In genomic region chr19:12721656-12722565, GRCh38 we compare ENCODE assay signal across 8 cellular contexts. TPM values are rescaled to one million over a fixed set of nuclear protein-coding genes. Genes with fewer than 3 reads are reported as not detected.
A peak's percentile ranks its signal among the peaks of the same experiment; 100 is the strongest.
DNase-seq lines count a peak whose midpoint lies in the region; ATAC-seq, FAIRE-seq and TF ChIP-seq lines count a peak whose summit lies in the region.

No MANE protein-coding gene starts in this region.

- peak overlapping the region; percentile 90 for H3K4me2 ChIP-seq in HepG2 (ENCODE audit: low read depth, low read length)

- TF ChIP-seq RAD21 in HepG2 (CRISPR knock-in tag; IDR thresholded peaks at IDR 0.05), result no peak

- ATAC-seq in HepG2 (peak; percentile 67), GM19455 (IDR thresholded peaks at IDR 0.05; ENCODE audit: unreplicated experiment) (no peak)

- no peak for FAIRE-seq in HepG2 (lab: Jason Lieb, UNC)

- no peak for TF ChIP-seq CTCF in HepG2 (CRISPR knock-in tag; IDR thresholded peaks at IDR 0.05)

- peak overlapping the region; percentile 87 for H3K9ac ChIP-seq in HepG2 (ENCODE audit: insufficient read depth, low read depth, low read length)

- peaks cover 45% of the 10 kb centered on the region for H3K36me3 Mint-ChIP-seq in dendritic cell treated with granulocyte-macrophage colony-stimulating factor and Interleukin-4, amounts not matched to agents 40 ng/mL and 50 ng/mL, for 4 days (ENCODE audit: low read depth)

- H3K27ac Mint-ChIP-seq in dendritic cell treated with granulocyte-macrophage colony-stimulating factor and Interleukin-4, amounts not matched to agents 40 ng/mL and 50 ng/mL, for 4 days, result peak overlapping the region; percentile 83

- in situ Hi-C loops in G401 (cut with HindIII; ENCODE audit: low sequenced_read_pairs), result no loop called here
- in situ Hi-C loops in HepG2 (cut with HindIII; ENCODE audit: extremely low pct_ligation_motif_present, low pct_unique_long_range_greater_than_20kb), result no loop called here

- no peak overlapping the region for H2AFZ ChIP-seq in HepG2 (ENCODE audit: low read length)

- no TSS peak for BruUV-seq in HepG2 (replicated peaks; lab: Mats Ljungman, UMichigan)

- H4K20me1 ChIP-seq in HepG2 (ENCODE audit: insufficient read depth, low read length), result no peaks in the 10 kb centered on the region

- CTCF ChIA-PET in HepG2 (lab: Yijun Ruan, JAX; ENCODE audit: low intra/inter-chr PET ratio, low total read pairs), result no interaction called here

- peak overlapping the region; percentile 77 for H3K27ac ChIP-seq in HepG2 (ENCODE audit: extremely low read length, insufficient read depth, low read length)

- POLR2A ChIA-PET in HepG2 (lab: Yijun Ruan, JAX), result interaction anchor here (0.6 to 4.8 kb wide), 13 partner anchors 11 to 169 kb away, joined by 3 to 51 read pairs (median 6); partner anchors contain the start of genes FBXW9, GET3, JUNB and RNASEH2A

- no peaks in the 10 kb centered on the region for H3K27me3 Mint-ChIP-seq in dendritic cell treated with granulocyte-macrophage colony-stimulating factor and Interleukin-4, amounts not matched to agents 40 ng/mL and 50 ng/mL, for 4 days

- TF ChIP-seq POLR2A in HepG2 (IDR thresholded peaks at IDR 0.05; ENCODE audit: insufficient read depth in 1 of 2, low read depth in 2 of 2, low read length in 2 of 2), result peak in 1 of 2 experiments; percentile 49; a peak in 1 of 4 replicates

- H3K36me3 ChIP-seq in MG63, result peaks cover 58% of the 10 kb centered on the region
- H3K36me3 ChIP-seq in HepG2 (replicated peaks in 1 of 2; ENCODE audit: control insufficient read depth in 1 of 2, insufficient read depth in 2 of 2, low read length in 2 of 2), result peaks cover 2 to 18% of the 10 kb centered on the region in 2 experiments

- no peaks in the 10 kb centered on the region for H3K27me3 ChIP-seq in MG63
- no peaks in the 10 kb centered on the region; a peak in 1 of 5 replicates for H3K27me3 ChIP-seq in HepG2 (ENCODE audit: control insufficient read depth in 1 of 2, insufficient read depth in 2 of 2, low read length in 2 of 2)

- H3K9me3 ChIP-seq in MG63 (no peaks in the 10 kb centered on the region), HepG2 (ENCODE audit: low read length) (no peaks in the 10 kb centered on the region)

- peaks cover 57% of the 10 kb centered on the region for H3K79me2 ChIP-seq in HepG2 (ENCODE audit: insufficient read depth, low read length)

- DNase-seq in G401 (ENCODE audit: low spot score) (peak; percentile 49), H4 (ENCODE audit: low spot score) (peak; percentile 28), MG63 (peak; percentile 84), HepG2 (ENCODE audit: low spot score) (peak; percentile 52)
- peak; percentile 60 for DNase-seq in activated CD4-positive, CD25-positive, alpha-beta regulatory T cell treated with anti-CD3 and anti-CD28 coated beads, Interleukin-2, amount 50 U/mL, for 72 hours
- DNase-seq in stimulated activated CD8-positive, alpha-beta memory T cell treated with anti-CD3 and anti-CD28 coated beads, Interleukin-12 subunit alpha, Interleukin-12 subunit beta, amount 100 ng/mL, for 1 hour (ENCODE audit: low read depth), result peak; percentile 23

- H3K4me3 ChIP-seq in MG63 (peak overlapping the region; percentile 60), HepG2 (replicated peaks in 1 of 3; ENCODE audit: insufficient read depth in 1 of 3, low read depth in 2 of 3, low read length in 3 of 3) (peak overlapping the region; percentile 92 to 96 (median 93))

- H3K9me3 Mint-ChIP-seq in dendritic cell treated with granulocyte-macrophage colony-stimulating factor and Interleukin-4, amounts not matched to agents 40 ng/mL and 50 ng/mL, for 4 days, result no peaks in the 10 kb centered on the region

- TF ChIP-seq EP300 in HepG2 (IDR thresholded peaks at IDR 0.05; ENCODE audit: low read depth in 2 of 2, low read length in 2 of 2), result no peak
- TF ChIP-seq EP300 in HepG2 (CRISPR knock-in tag; IDR thresholded peaks at IDR 0.05; ENCODE audit: borderline replicate concordance), result no peak

- peak overlapping the region; percentile 95 for H3K4me3 Mint-ChIP-seq in dendritic cell treated with granulocyte-macrophage colony-stimulating factor and Interleukin-4, amounts not matched to agents 40 ng/mL and 50 ng/mL, for 4 days

- intact Hi-C loops in dendritic cell treated with granulocyte-macrophage colony-stimulating factor and Interleukin-4, amounts not matched to agents 40 ng/mL and 50 ng/mL, for 4 days (cut with micrococcal nuclease), result loop anchor here (1.0 kb wide), 1 partner anchor 12 kb away; the partner anchor contains the start of gene TRIR
- intact Hi-C loops in HepG2 (cut with micrococcal nuclease; ENCODE audit: unreplicated experiment), result loop anchor here (1.0 kb wide), 1 partner anchor 15 kb away; the partner anchor contains the start of gene GET3

- WGBS in HepG2 (ENCODE audit: low lambda C conversion rate), result 2% methylated on average over 27 of the region's 65 CpGs

- H3K4me1 ChIP-seq in HepG2 (ENCODE audit: insufficient read depth, low read length), result peaks cover 17% of the 10 kb centered on the region

- H3K4me1 Mint-ChIP-seq in dendritic cell treated with granulocyte-macrophage colony-stimulating factor and Interleukin-4, amounts not matched to agents 40 ng/mL and 50 ng/mL, for 4 days (ENCODE audit: low read depth), result peaks cover 50% of the 10 kb centered on the region

RNA-seq across cellular contexts. Expression of gene TNPO2, which starts 1.8 kb away (rescaled TPM):
- total RNA-seq in G401 (2014; rRNA removed; shearing (Covaris generic)), result 43.9 and 63.1 TPM in 2 replicates
- 30.1 and 33.0 TPM in 2 replicates for total RNA-seq in H4 (2014; rRNA removed; shearing (Covaris generic))
- total RNA-seq in MG63 (2014; rRNA removed; shearing (Covaris generic); ENCODE audit: low replicate concordance), result 83.5 and 84.5 TPM in 2 replicates
- total RNA-seq in HepG2 (2016; rRNA removed; fragmentation: Illumina TruSeq; extraction: Trizol), result 31.7 and 33.6 TPM in 2 replicates
- 8.0 and 12.5 TPM in 2 replicates for total RNA-seq in HepG2 (2016; cell fraction: cytosol; rRNA removed; fragmentation: Illumina TruSeq; extraction: Trizol; ENCODE audit: low read depth)
- 25.3 and 38.9 TPM in 2 replicates for total RNA-seq in HepG2 (2016; cell fraction: insoluble cytoplasmic fraction; rRNA removed; fragmentation: Illumina TruSeq; extraction: Trizol)
- total RNA-seq in HepG2 (2016; cell fraction: membrane; rRNA removed; fragmentation: Illumina TruSeq; extraction: Trizol), result 11.9 and 12.3 TPM in 2 replicates
- total RNA-seq in HepG2 (2016; cell fraction: nucleus; rRNA removed; fragmentation: Illumina TruSeq; extraction: Trizol), result 61.9 and 64.9 TPM in 2 replicates
- polyA plus RNA-seq in HepG2 (2011; rRNA removed), result 61.0 and 76.1 TPM in 2 replicates
- 38.5 and 42.9 TPM in 2 replicates for polyA plus RNA-seq in HepG2 (2011; cell fraction: cytosol; rRNA removed)
- 224 and 272 TPM in 2 replicates for polyA plus RNA-seq in HepG2 (2011; cell fraction: nucleus; rRNA removed)
- polyA plus RNA-seq in HepG2 (2012), result 28.4 and 35.1 TPM in 2 replicates
- 2.2 and 2.4 TPM in 2 replicates for polyA plus RNA-seq in HepG2 (2016; cell fraction: cytosol; fragmentation: Illumina TruSeq; extraction: Trizol; ENCODE audit: low read depth)
- polyA plus RNA-seq in HepG2 (2016; cell fraction: insoluble cytoplasmic fraction; fragmentation: Illumina TruSeq; extraction: Trizol; ENCODE audit: low read depth), result 21.0 and 28.3 TPM in 2 replicates
- 6.6 and 7.3 TPM in 2 replicates for polyA plus RNA-seq in HepG2 (2016; cell fraction: membrane; fragmentation: Illumina TruSeq; extraction: Trizol; ENCODE audit: low read depth)
- polyA plus RNA-seq in HepG2 (2016; cell fraction: nucleus; fragmentation: Illumina TruSeq; extraction: Trizol; ENCODE audit: insufficient read depth, low read depth), result 143 and 147 TPM in 2 replicates
- polyA minus RNA-seq in HepG2 (2011; rRNA and poly(A)+ RNA removed; ENCODE audit: low replicate concordance), result 198 and 267 TPM in 2 replicates
- 42.5 and 44.2 TPM in 2 replicates for polyA minus RNA-seq in HepG2 (2011; cell fraction: cytosol; rRNA and poly(A)+ RNA removed)
- 77.4 and 98.6 TPM in 2 replicates for polyA minus RNA-seq in HepG2 (2011; cell fraction: nucleus; rRNA and poly(A)+ RNA removed)

RNA-seq across cellular contexts. Expression of gene TRIR, which starts 12.6 kb away (rescaled TPM):
- 621 and 678 TPM in 2 replicates for total RNA-seq in G401 (2014; rRNA removed; shearing (Covaris generic))
- total RNA-seq in H4 (2014; rRNA removed; shearing (Covaris generic)), result 238 and 271 TPM in 2 replicates
- total RNA-seq in MG63 (2014; rRNA removed; shearing (Covaris generic); ENCODE audit: low replicate concordance), result 816 and 999 TPM in 2 replicates
- total RNA-seq in HepG2 (2016; rRNA removed; fragmentation: Illumina TruSeq; extraction: Trizol), result 159 and 179 TPM in 2 replicates
- 156 and 157 TPM in 2 replicates for total RNA-seq in HepG2 (2016; cell fraction: cytosol; rRNA removed; fragmentation: Illumina TruSeq; extraction: Trizol; ENCODE audit: low read depth)
- total RNA-seq in HepG2 (2016; cell fraction: insoluble cytoplasmic fraction; rRNA removed; fragmentation: Illumina TruSeq; extraction: Trizol), result 154 and 178 TPM in 2 replicates
- total RNA-seq in HepG2 (2016; cell fraction: membrane; rRNA removed; fragmentation: Illumina TruSeq; extraction: Trizol), result 185 and 199 TPM in 2 replicates
- 62.7 and 73.8 TPM in 2 replicates for total RNA-seq in HepG2 (2016; cell fraction: nucleus; rRNA removed; fragmentation: Illumina TruSeq; extraction: Trizol)
- polyA plus RNA-seq in HepG2 (2011; rRNA removed), result 160 and 166 TPM in 2 replicates
- polyA plus RNA-seq in HepG2 (2011; cell fraction: cytosol; rRNA removed), result 192 and 223 TPM in 2 replicates
- polyA plus RNA-seq in HepG2 (2011; cell fraction: nucleus; rRNA removed), result 109 and 112 TPM in 2 replicates
- 136 and 148 TPM in 2 replicates for polyA plus RNA-seq in HepG2 (2012)
- 176 and 190 TPM in 2 replicates for polyA plus RNA-seq in HepG2 (2016; cell fraction: cytosol; fragmentation: Illumina TruSeq; extraction: Trizol; ENCODE audit: low read depth)
- 222 and 228 TPM in 2 replicates for polyA plus RNA-seq in HepG2 (2016; cell fraction: insoluble cytoplasmic fraction; fragmentation: Illumina TruSeq; extraction: Trizol; ENCODE audit: low read depth)
- polyA plus RNA-seq in HepG2 (2016; cell fraction: membrane; fragmentation: Illumina TruSeq; extraction: Trizol; ENCODE audit: low read depth), result 221 and 223 TPM in 2 replicates
- 208 and 213 TPM in 2 replicates for polyA plus RNA-seq in HepG2 (2016; cell fraction: nucleus; fragmentation: Illumina TruSeq; extraction: Trizol; ENCODE audit: insufficient read depth, low read depth)
- 41.5 and 65.9 TPM in 2 replicates for polyA minus RNA-seq in HepG2 (2011; rRNA and poly(A)+ RNA removed; ENCODE audit: low replicate concordance)
- polyA minus RNA-seq in HepG2 (2011; cell fraction: cytosol; rRNA and poly(A)+ RNA removed), result 36.6 and 38.7 TPM in 2 replicates
- polyA minus RNA-seq in HepG2 (2011; cell fraction: nucleus; rRNA and poly(A)+ RNA removed), result 22.7 and 23.7 TPM in 2 replicates

RNA-seq across cellular contexts. Expression of gene GET3, which starts 15.4 kb away (rescaled TPM):
- 232 and 263 TPM in 2 replicates for total RNA-seq in G401 (2014; rRNA removed; shearing (Covaris generic))
- total RNA-seq in H4 (2014; rRNA removed; shearing (Covaris generic)), result 85.4 and 94.4 TPM in 2 replicates
- 273 and 316 TPM in 2 replicates for total RNA-seq in MG63 (2014; rRNA removed; shearing (Covaris generic); ENCODE audit: low replicate concordance)
- 51.5 and 57.7 TPM in 2 replicates for total RNA-seq in HepG2 (2016; rRNA removed; fragmentation: Illumina TruSeq; extraction: Trizol)
- 38.1 and 40.8 TPM in 2 replicates for total RNA-seq in HepG2 (2016; cell fraction: cytosol; rRNA removed; fragmentation: Illumina TruSeq; extraction: Trizol; ENCODE audit: low read depth)
- 47.8 and 67.8 TPM in 2 replicates for total RNA-seq in HepG2 (2016; cell fraction: insoluble cytoplasmic fraction; rRNA removed; fragmentation: Illumina TruSeq; extraction: Trizol)
- 42.5 and 45.5 TPM in 2 replicates for total RNA-seq in HepG2 (2016; cell fraction: membrane; rRNA removed; fragmentation: Illumina TruSeq; extraction: Trizol)
- 20.5 and 30.0 TPM in 2 replicates for total RNA-seq in HepG2 (2016; cell fraction: nucleus; rRNA removed; fragmentation: Illumina TruSeq; extraction: Trizol)
- polyA plus RNA-seq in HepG2 (2011; rRNA removed), result 59.4 and 67.5 TPM in 2 replicates
- polyA plus RNA-seq in HepG2 (2011; cell fraction: cytosol; rRNA removed), result 53.8 and 70.0 TPM in 2 replicates
- polyA plus RNA-seq in HepG2 (2011; cell fraction: nucleus; rRNA removed), result 42.4 and 59.2 TPM in 2 replicates
- polyA plus RNA-seq in HepG2 (2012), result 26.3 and 37.0 TPM in 2 replicates
- polyA plus RNA-seq in HepG2 (2016; cell fraction: cytosol; fragmentation: Illumina TruSeq; extraction: Trizol; ENCODE audit: low read depth), result 38.9 and 39.2 TPM in 2 replicates
- 52.9 and 54.2 TPM in 2 replicates for polyA plus RNA-seq in HepG2 (2016; cell fraction: insoluble cytoplasmic fraction; fragmentation: Illumina TruSeq; extraction: Trizol; ENCODE audit: low read depth)
- polyA plus RNA-seq in HepG2 (2016; cell fraction: membrane; fragmentation: Illumina TruSeq; extraction: Trizol; ENCODE audit: low read depth), result 39.6 and 39.8 TPM in 2 replicates
- polyA plus RNA-seq in HepG2 (2016; cell fraction: nucleus; fragmentation: Illumina TruSeq; extraction: Trizol; ENCODE audit: insufficient read depth, low read depth), result 50.5 and 50.9 TPM in 2 replicates
- polyA minus RNA-seq in HepG2 (2011; rRNA and poly(A)+ RNA removed; ENCODE audit: low replicate concordance), result 45.5 and 170 TPM in 2 replicates
- polyA minus RNA-seq in HepG2 (2011; cell fraction: cytosol; rRNA and poly(A)+ RNA removed), result 15.5 and 16.4 TPM in 2 replicates
- 11.2 and 13.4 TPM in 2 replicates for polyA minus RNA-seq in HepG2 (2011; cell fraction: nucleus; rRNA and poly(A)+ RNA removed)

RNA-seq across cellular contexts. Expression of gene FBXW9, which starts 25.5 kb away (rescaled TPM):
- 39.2 and 41.6 TPM in 2 replicates for total RNA-seq in G401 (2014; rRNA removed; shearing (Covaris generic))
- total RNA-seq in H4 (2014; rRNA removed; shearing (Covaris generic)), result 6.4 and 12.7 TPM in 2 replicates
- 31.3 and 46.1 TPM in 2 replicates for total RNA-seq in MG63 (2014; rRNA removed; shearing (Covaris generic); ENCODE audit: low replicate concordance)
- 4.6 and 6.1 TPM in 2 replicates for total RNA-seq in HepG2 (2016; rRNA removed; fragmentation: Illumina TruSeq; extraction: Trizol)
- 1.2 and 2.0 TPM in 2 replicates for total RNA-seq in HepG2 (2016; cell fraction: cytosol; rRNA removed; fragmentation: Illumina TruSeq; extraction: Trizol; ENCODE audit: low read depth)
- total RNA-seq in HepG2 (2016; cell fraction: insoluble cytoplasmic fraction; rRNA removed; fragmentation: Illumina TruSeq; extraction: Trizol), result 3.8 and 6.5 TPM in 2 replicates
- 2.3 and 2.8 TPM in 2 replicates for total RNA-seq in HepG2 (2016; cell fraction: membrane; rRNA removed; fragmentation: Illumina TruSeq; extraction: Trizol)
- total RNA-seq in HepG2 (2016; cell fraction: nucleus; rRNA removed; fragmentation: Illumina TruSeq; extraction: Trizol), result 5.5 and 5.9 TPM in 2 replicates
- 5.7 and 7.0 TPM in 2 replicates for polyA plus RNA-seq in HepG2 (2011; rRNA removed)
- 6.0 and 11.9 TPM in 2 replicates for polyA plus RNA-seq in HepG2 (2011; cell fraction: cytosol; rRNA removed)
- polyA plus RNA-seq in HepG2 (2011; cell fraction: nucleus; rRNA removed), result 21.5 and 25.3 TPM in 2 replicates
- 3.3 TPM in 2 replicates for polyA plus RNA-seq in HepG2 (2012)
- 1.7 and 1.9 TPM in 2 replicates for polyA plus RNA-seq in HepG2 (2016; cell fraction: cytosol; fragmentation: Illumina TruSeq; extraction: Trizol; ENCODE audit: low read depth)
- polyA plus RNA-seq in HepG2 (2016; cell fraction: insoluble cytoplasmic fraction; fragmentation: Illumina TruSeq; extraction: Trizol; ENCODE audit: low read depth), result 4.4 and 5.7 TPM in 2 replicates
- 1.9 and 2.7 TPM in 2 replicates for polyA plus RNA-seq in HepG2 (2016; cell fraction: membrane; fragmentation: Illumina TruSeq; extraction: Trizol; ENCODE audit: low read depth)
- polyA plus RNA-seq in HepG2 (2016; cell fraction: nucleus; fragmentation: Illumina TruSeq; extraction: Trizol; ENCODE audit: insufficient read depth, low read depth), result 12.6 and 13.0 TPM in 2 replicates
- polyA minus RNA-seq in HepG2 (2011; rRNA and poly(A)+ RNA removed; ENCODE audit: low replicate concordance), result 10.4 and 13.8 TPM in 2 replicates
- 3.2 and 4.4 TPM in 2 replicates for polyA minus RNA-seq in HepG2 (2011; cell fraction: cytosol; rRNA and poly(A)+ RNA removed)
- polyA minus RNA-seq in HepG2 (2011; cell fraction: nucleus; rRNA and poly(A)+ RNA removed), result 2.7 and 4.4 TPM in 2 replicates

RNA-seq across cellular contexts. Expression of gene BEST2, which starts 29.7 kb away (rescaled TPM):
- not detected in 2 replicates for total RNA-seq in G401 (2014; rRNA removed; shearing (Covaris generic))
- 0.06 TPM in 1 of 2 replicates, not detected in the other for total RNA-seq in H4 (2014; rRNA removed; shearing (Covaris generic))
- total RNA-seq in MG63 (2014; rRNA removed; shearing (Covaris generic); ENCODE audit: low replicate concordance), result 0.30 TPM in 1 of 2 replicates, not detected in the other
- not detected in 2 replicates for total RNA-seq in HepG2 (2016; rRNA removed; fragmentation: Illumina TruSeq; extraction: Trizol)
- 0.10 TPM in 1 of 2 replicates, not detected in the other for total RNA-seq in HepG2 (2016; cell fraction: cytosol; rRNA removed; fragmentation: Illumina TruSeq; extraction: Trizol; ENCODE audit: low read depth)
- not detected in 2 replicates for total RNA-seq in HepG2 (2016; cell fraction: insoluble cytoplasmic fraction; rRNA removed; fragmentation: Illumina TruSeq; extraction: Trizol)
- total RNA-seq in HepG2 (2016; cell fraction: membrane; rRNA removed; fragmentation: Illumina TruSeq; extraction: Trizol), result not detected in 2 replicates
- not detected in 2 replicates for total RNA-seq in HepG2 (2016; cell fraction: nucleus; rRNA removed; fragmentation: Illumina TruSeq; extraction: Trizol)
- not detected in 2 replicates for polyA plus RNA-seq in HepG2 (2011; rRNA removed)
- polyA plus RNA-seq in HepG2 (2011; cell fraction: cytosol; rRNA removed), result not detected in 2 replicates
- polyA plus RNA-seq in HepG2 (2011; cell fraction: nucleus; rRNA removed), result 0.08 TPM in 1 of 2 replicates, not detected in the other
- polyA plus RNA-seq in HepG2 (2012), result not detected in 2 replicates
- not detected in 2 replicates for polyA plus RNA-seq in HepG2 (2016; cell fraction: cytosol; fragmentation: Illumina TruSeq; extraction: Trizol; ENCODE audit: low read depth)
- polyA plus RNA-seq in HepG2 (2016; cell fraction: insoluble cytoplasmic fraction; fragmentation: Illumina TruSeq; extraction: Trizol; ENCODE audit: low read depth), result not detected in 2 replicates
- polyA plus RNA-seq in HepG2 (2016; cell fraction: membrane; fragmentation: Illumina TruSeq; extraction: Trizol; ENCODE audit: low read depth), result not detected in 2 replicates
- polyA plus RNA-seq in HepG2 (2016; cell fraction: nucleus; fragmentation: Illumina TruSeq; extraction: Trizol; ENCODE audit: insufficient read depth, low read depth), result not detected in 2 replicates
- polyA minus RNA-seq in HepG2 (2011; rRNA and poly(A)+ RNA removed; ENCODE audit: low replicate concordance), result not detected in 2 replicates
- polyA minus RNA-seq in HepG2 (2011; cell fraction: cytosol; rRNA and poly(A)+ RNA removed), result not detected in 2 replicates
- not detected in 2 replicates for polyA minus RNA-seq in HepG2 (2011; cell fraction: nucleus; rRNA and poly(A)+ RNA removed)

Comparison
In these comparisons a context has a peak if more than half of its experiments do, and no peak if none do; other contexts are left out.
1. DNase-seq: peak in every context shown above with its lines; median percentile 84 in MG63; 60 in activated CD4-positive, CD25-positive, alpha-beta regulatory T cell treated with anti-CD3 and anti-CD28 coated beads, Interleukin-2, amount 50 U/mL, for 72 hours; 52 in HepG2; 49 in G401; 28 in H4; 23 in stimulated activated CD8-positive, alpha-beta memory T cell treated with anti-CD3 and anti-CD28 coated beads, Interleukin-12 subunit alpha, Interleukin-12 subunit beta, amount 100 ng/mL, for 1 hour.